Comparison of ENCODE assay signal across 8 cellular contexts in genomic region chr20:49805224-49805876, GRCh38. TPM values are rescaled to one million over a fixed set of nuclear protein-coding genes. Genes with fewer than 3 reads are reported as not detected.
DNase-seq lines count a peak whose midpoint lies in the region; ATAC-seq and TF ChIP-seq lines count a peak whose summit lies in the region.
"Not testable (repeated sequence)": the region's sequence is repeated elsewhere in the genome, so short reads cannot be mapped to it uniquely, and the experiment has no call there.

No MANE protein-coding gene starts in this region.

- H3K36me3 Mint-ChIP-seq in activated B cell treated with CpG ODN at 0.5 μM for 24 hours (ENCODE audit: low read depth); activated T-helper 2 cell treated with anti-CD3 and anti-CD28 coated beads, Interferon-gamma antibody, Interleukin-2, Interleukin-4, amounts not matched to agents 10 μg/mL and 5 μg/mL and 100 μg/mL, durations not matched to agents 14 hours and 24 hours and 36 hours (ENCODE audit: low read depth); type B pancreatic cell: not testable (repeated sequence)

- H3K9me3 Mint-ChIP-seq in activated B cell treated with CpG ODN at 0.5 μM for 24 hours; activated T-helper 2 cell treated with anti-CD3 and anti-CD28 coated beads, Interferon-gamma antibody, Interleukin-2, Interleukin-4, amounts not matched to agents 10 μg/mL and 5 μg/mL and 100 μg/mL, durations not matched to agents 14 hours and 24 hours and 36 hours; type B pancreatic cell: not testable (repeated sequence)

- intact Hi-C loops in activated B cell treated with CpG ODN at 0.5 μM for 24 hours (cut with micrococcal nuclease), result loop anchor here (10.0 kb wide), 2 partner anchors 751 to 929 kb away; partner anchors contain the start of gene PARD6B
- intact Hi-C loops in activated T-helper 2 cell treated with anti-CD3 and anti-CD28 coated beads, Interferon-gamma antibody, Interleukin-2, Interleukin-4, amounts not matched to agents 10 μg/mL and 5 μg/mL and 100 μg/mL, durations not matched to agents 14 hours and 24 hours and 36 hours (cut with micrococcal nuclease), result loop anchor here (1.0 to 5.0 kb wide), 5 partner anchors 10 to 268 kb away; no protein-coding TSS in a partner anchor

- peak overlapping the region; percentile 77 for H3K27ac ChIP-seq in epithelial cell of prostate

- ATAC-seq in GM18517 (IDR thresholded peaks at IDR 0.05; ENCODE audit: unreplicated experiment) (peak; percentile 49), GM21825 (IDR thresholded peaks at IDR 0.05; ENCODE audit: unreplicated experiment) (peak; percentile 40), HG03442 (IDR thresholded peaks at IDR 0.05; ENCODE audit: unreplicated experiment) (peak; percentile 46)
- not testable (repeated sequence) for ATAC-seq in activated B cell treated with CpG ODN at 0.5 μM for 24 hours (ENCODE audit: low read depth)

- CTCF ChIA-PET in activated B cell treated with CpG ODN at 0.5 μM for 24 hours (lab: Charles Lee), result not testable (repeated sequence)

- peaks cover 88% of the 10 kb centered on the region for H3K4me1 Mint-ChIP-seq in activated B cell treated with CpG ODN at 0.5 μM for 24 hours
- peaks cover 59% of the 10 kb centered on the region for H3K4me1 Mint-ChIP-seq in activated T-helper 2 cell treated with anti-CD3 and anti-CD28 coated beads, Interferon-gamma antibody, Interleukin-2, Interleukin-4, amounts not matched to agents 10 μg/mL and 5 μg/mL and 100 μg/mL, durations not matched to agents 14 hours and 24 hours and 36 hours (ENCODE audit: low read depth)
- not testable (repeated sequence) for H3K4me1 Mint-ChIP-seq in type B pancreatic cell (ENCODE audit: unreplicated experiment)

- POLR2A ChIA-PET in activated B cell treated with CpG ODN at 0.5 μM for 24 hours (lab: Charles Lee), result interaction anchor here (1.6 kb wide), 1 partner anchor 8 kb away, joined by 12 read pairs; the partner anchor contains the start of gene SLC9A8

- H3K27ac Mint-ChIP-seq in activated B cell treated with CpG ODN at 0.5 μM for 24 hours, result peak overlapping the region; percentile 80
- peak overlapping the region; percentile 82 for H3K27ac Mint-ChIP-seq in activated T-helper 2 cell treated with anti-CD3 and anti-CD28 coated beads, Interferon-gamma antibody, Interleukin-2, Interleukin-4, amounts not matched to agents 10 μg/mL and 5 μg/mL and 100 μg/mL, durations not matched to agents 14 hours and 24 hours and 36 hours
- H3K27ac Mint-ChIP-seq in type B pancreatic cell, result peak overlapping the region; percentile 86

- H3K27me3 Mint-ChIP-seq in activated B cell treated with CpG ODN at 0.5 μM for 24 hours; activated T-helper 2 cell treated with anti-CD3 and anti-CD28 coated beads, Interferon-gamma antibody, Interleukin-2, Interleukin-4, amounts not matched to agents 10 μg/mL and 5 μg/mL and 100 μg/mL, durations not matched to agents 14 hours and 24 hours and 36 hours (ENCODE audit: low read depth); type B pancreatic cell: not testable (repeated sequence)

- peak overlapping the region; percentile 41 for H3K4me3 Mint-ChIP-seq in activated B cell treated with CpG ODN at 0.5 μM for 24 hours
- H3K4me3 Mint-ChIP-seq in activated T-helper 2 cell treated with anti-CD3 and anti-CD28 coated beads, Interferon-gamma antibody, Interleukin-2, Interleukin-4, amounts not matched to agents 10 μg/mL and 5 μg/mL and 100 μg/mL, durations not matched to agents 14 hours and 24 hours and 36 hours (ENCODE audit: low read depth); type B pancreatic cell: not testable (repeated sequence)

- not testable (repeated sequence) for DNase-seq in activated B cell treated with CpG ODN at 0.5 μM for 24 hours; type B pancreatic cell (ENCODE audit: extremely low spot score, unreplicated experiment)
- peak; percentile 54 for DNase-seq in activated T-helper 2 cell treated with anti-CD3 and anti-CD28 coated beads, Interferon-gamma antibody, Interleukin-2, Interleukin-4, amounts not matched to agents 10 μg/mL and 5 μg/mL and 100 μg/mL, durations not matched to agents 14 hours and 24 hours and 36 hours (ENCODE audit: low spot score)
- peak; percentile 48 for DNase-seq in epithelial cell of prostate (ENCODE audit: low read depth, low spot score)
- peak; percentile 39 to 73 (median 54) for DNase-seq in stimulated activated CD4-positive, alpha-beta T cell treated with anti-CD3 and anti-CD28 coated beads, Interleukin-12 subunit alpha, Interleukin-12 subunit beta, amount 100 ng/mL, for 48 hours (ENCODE audit: low read depth in 2 of 3, low spot score in 1 of 3)

- not testable (repeated sequence) for TF ChIP-seq CTCF in activated B cell treated with CpG ODN at 0.5 μM for 24 hours (IDR thresholded peaks at IDR 0.05); type B pancreatic cell (conservative IDR thresholded peaks at IDR 0.05)

RNA-seq across cellular contexts. Expression of gene SLC9A8, which starts 7.3 kb away (rescaled TPM):
- total RNA-seq in activated B cell treated with CpG ODN at 0.5 μM for 24 hours, result 49.2 and 65.7 TPM in 2 replicates
- 16.4 and 18.7 TPM in 2 replicates for total RNA-seq in activated T-helper 2 cell treated with anti-CD3 and anti-CD28 coated beads, Interferon-gamma antibody, Interleukin-2, Interleukin-4, amounts not matched to agents 10 μg/mL and 5 μg/mL and 100 μg/mL, durations not matched to agents 14 hours and 24 hours and 36 hours
- 8.6 and 9.4 TPM in 2 replicates for total RNA-seq in type B pancreatic cell (ENCODE audit: low replicate concordance)
